In the genomic region with DNA sequence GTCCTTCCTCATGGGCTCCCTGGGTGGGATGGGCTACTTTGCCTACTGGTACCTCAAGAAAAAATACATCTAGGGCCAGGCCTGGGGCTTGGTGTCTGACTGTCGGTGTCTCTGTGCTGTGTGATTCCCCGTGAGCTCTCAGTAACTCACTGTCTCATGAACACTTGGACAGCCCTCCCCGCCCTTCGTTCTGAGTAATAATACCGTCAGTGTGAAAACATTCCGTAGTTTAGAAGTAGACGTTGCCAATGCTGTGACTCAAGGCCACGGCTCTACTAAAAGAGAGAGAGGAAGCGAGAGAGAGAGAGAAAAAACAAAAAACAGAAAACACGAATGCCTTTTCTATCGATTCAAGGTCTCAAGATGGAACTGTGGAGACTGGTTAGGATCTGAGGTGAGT, we compare ENCODE assay signal across 18 cellular contexts. TPM values are rescaled to one million over a fixed set of nuclear protein-coding genes. Genes with fewer than 3 reads are reported as not detected.
DNase-seq lines count a peak whose midpoint lies in the region; ATAC-seq and TF ChIP-seq lines count a peak whose summit lies in the region.
"Had no signal": no experiment of that assay in that cellular context is flagged by ENCODE, and none has a peak within 500 bp of the region (broad histone marks: within the 10 kb centered on the region; RNA-seq: fewer than 3 reads in every experiment).

No MANE protein-coding gene starts in this region.

- no peaks in the 10 kb centered on the region for H3K4me1 Mint-ChIP-seq in stimulated activated memory B cell treated with anti-CD40 and anti-IgM and Interleukin-4, amounts not matched to agents 10 μg/mL and 1 μg/mL and 100 μg/mL, for 72 hours
- H3K4me1 Mint-ChIP-seq: nephron had no signal

- DNase-seq in GM12865 (ENCODE audit: low read depth) (peak; percentile 5), Panc1 (ENCODE audit: low read depth, low spot score) (peak; percentile 81), epithelial cell of esophagus (ENCODE audit: low read depth) (peak; percentile 63), NCI-H69 (lab: John Stamatoyannopoulos, UW) (no peak), KG1 (lab: John Stamatoyannopoulos, UW) (no peak)
- DNase-seq: activated CD8-positive, alpha-beta memory T cell treated with anti-CD3 and anti-CD28 coated beads, Interleukin-2, amount 50 U/mL, for 48 hours; COR-L47; heart left ventricle; NCI-H2107; NK-92 treated with Interleukin-12 subunit alpha and Interleukin-12 subunit beta, amount 100 ng/mL, for 24 hours had no signal

- no peaks in the 10 kb centered on the region for H3K27me3 ChIP-seq in Panc1 (ENCODE audit: control insufficient read depth, insufficient read depth, low read length)
- H3K27me3 ChIP-seq: dorsolateral prefrontal cortex, heart left ventricle, suprapubic skin had no signal

- H3K27me3 Mint-ChIP-seq in stimulated activated memory B cell treated with anti-CD40 and anti-IgM and Interleukin-4, amounts not matched to agents 10 μg/mL and 1 μg/mL and 100 μg/mL, for 72 hours: no peaks in the 10 kb centered on the region

- no peak overlapping the region for H3K4me3 Mint-ChIP-seq in stimulated activated memory B cell treated with anti-CD40 and anti-IgM and Interleukin-4, amounts not matched to agents 10 μg/mL and 1 μg/mL and 100 μg/mL, for 72 hours
- H3K4me3 Mint-ChIP-seq: nephron had no signal

- CTCF ChIA-PET in Panc1 (lab: Charles Lee): no interaction called here

- POLR2A ChIA-PET in Panc1 (lab: Charles Lee): no interaction called here

- in situ Hi-C loops in Panc1 (cut with HindIII; ENCODE audit: low pct_unique_long_range_greater_than_20kb, low sequenced_read_pairs): no loop called here

- no TSS peak for BruUV-seq in Panc1 (replicated peaks; lab: Mats Ljungman, UMichigan)

- no peaks in the 10 kb centered on the region for H3K36me3 ChIP-seq in Panc1 (ENCODE audit: control insufficient read depth, insufficient read depth, low read length)
- H3K36me3 ChIP-seq: suprapubic skin had no signal

- H3K9me3 ChIP-seq in Panc1 (ENCODE audit: control insufficient read depth, insufficient read depth, low read depth, low read length): no peaks in the 10 kb centered on the region
- H3K9me3 ChIP-seq: heart left ventricle, suprapubic skin had no signal

- no peaks in the 10 kb centered on the region for H3K4me1 ChIP-seq in Panc1 (ENCODE audit: control insufficient read depth, insufficient read depth, low read length)
- H3K4me1 ChIP-seq: suprapubic skin had no signal

- no peak overlapping the region for H3K27ac ChIP-seq in Panc1 (ENCODE audit: low read length)
- H3K27ac ChIP-seq: dorsolateral prefrontal cortex, heart left ventricle, skin epidermis, suprapubic skin had no signal

- ATAC-seq in Panc1 (peak; percentile 88), HG03097 (IDR thresholded peaks at IDR 0.05; ENCODE audit: low FRiP score, unreplicated experiment) (no peak), HG03469 (IDR thresholded peaks at IDR 0.05; ENCODE audit: unreplicated experiment) (no peak)
- ATAC-seq in stimulated activated memory B cell treated with anti-CD40 and anti-IgM and Interleukin-4, amounts not matched to agents 10 μg/mL and 1 μg/mL and 100 μg/mL, for 72 hours: peak; percentile 56

- intact Hi-C loops in Panc1 (cut with micrococcal nuclease; ENCODE audit: unreplicated experiment): no loop called here

- no peak overlapping the region for H3K27ac Mint-ChIP-seq in stimulated activated memory B cell treated with anti-CD40 and anti-IgM and Interleukin-4, amounts not matched to agents 10 μg/mL and 1 μg/mL and 100 μg/mL, for 72 hours
- H3K27ac Mint-ChIP-seq: nephron had no signal

- no peaks in the 10 kb centered on the region for H3K9me3 Mint-ChIP-seq in stimulated activated memory B cell treated with anti-CD40 and anti-IgM and Interleukin-4, amounts not matched to agents 10 μg/mL and 1 μg/mL and 100 μg/mL, for 72 hours
- H3K9me3 Mint-ChIP-seq: nephron had no signal

- TF ChIP-seq CTCF in GM12865 (IDR thresholded peaks at IDR 0.05; ENCODE audit: insufficient read depth, low read depth, low read length, missing control alignments): no peak
- no peak for TF ChIP-seq CTCF in Panc1 (IDR thresholded peaks at IDR 0.05)
- no peak for TF ChIP-seq CTCF in epithelial cell of esophagus (IDR thresholded peaks at IDR 0.05; ENCODE audit: insufficient read depth, low read depth, low read length, missing control alignments)

- H3K36me3 Mint-ChIP-seq in stimulated activated memory B cell treated with anti-CD40 and anti-IgM and Interleukin-4, amounts not matched to agents 10 μg/mL and 1 μg/mL and 100 μg/mL, for 72 hours: peaks cover 18% of the 10 kb centered on the region

- H3K4me3 ChIP-seq in GM12865 (ENCODE audit: low read depth, low read length): no peak overlapping the region
- H3K4me3 ChIP-seq in Panc1 (ENCODE audit: low read depth in 2 of 2, low read length in 2 of 2): no peak overlapping the region
- no peak overlapping the region for H3K4me3 ChIP-seq in epithelial cell of esophagus (ENCODE audit: low read length)
- H3K4me3 ChIP-seq: dorsolateral prefrontal cortex, heart left ventricle, skin epidermis, suprapubic skin had no signal

RNA-seq across cellular contexts. Expression of gene FITM2, which starts 31.8 kb away (rescaled TPM):
- 10.5 TPM for total RNA-seq in Panc1 (2021; ENCODE audit: unreplicated experiment)
- polyA plus RNA-seq in Panc1 (2012; ENCODE audit: insufficient read length): 9.7 TPM

RNA-seq across cellular contexts. Expression of gene GDAP1L1, which starts 32.1 kb away (rescaled TPM):
- not detected for total RNA-seq in Panc1 (2021; ENCODE audit: unreplicated experiment)
- 0.55 TPM for polyA plus RNA-seq in Panc1 (2012; ENCODE audit: insufficient read length)
- total RNA-seq: suprapubic skin had no signal

RNA-seq across cellular contexts. Expression of gene R3HDML, which starts 57.6 kb away (rescaled TPM):
- total RNA-seq in Panc1 (2021; ENCODE audit: unreplicated experiment): not detected
- not detected for polyA plus RNA-seq in Panc1 (2012; ENCODE audit: insufficient read length)
- total RNA-seq: dorsolateral prefrontal cortex, heart left ventricle, suprapubic skin had no signal
- polyA plus RNA-seq: adipose tissue, heart left ventricle had no signal

Comparison
In these comparisons a context has a peak if more than half of its experiments do, and no peak if none do; other contexts are left out.
1. DNase-seq: peak in GM12865 (single experiment), Panc1 (single experiment) and epithelial cell of esophagus (single experiment); none in NCI-H69 (single experiment) and KG1 (single experiment).
2. ATAC-seq: peak in Panc1 (single experiment) and stimulated activated memory B cell treated with anti-CD40 and anti-IgM and Interleukin-4, amounts not matched to agents 10 μg/mL and 1 μg/mL and 100 μg/mL, for 72 hours (single experiment); none in HG03097 (single experiment) and HG03469 (single experiment).